8 cellular contexts compared by ENCODE assay signal in genomic region chr12:43776498-43776897, GRCh38. TPM values are rescaled to one million over a fixed set of nuclear protein-coding genes. Genes with fewer than 3 reads are reported as not detected.
DNase-seq lines count a peak whose midpoint lies in the region; ATAC-seq, FAIRE-seq and TF ChIP-seq lines count a peak whose summit lies in the region.

No MANE protein-coding gene starts in this region.

- H3K27me3 Mint-ChIP-seq in osteocyte (ENCODE audit: unreplicated experiment) (no peaks in the 10 kb centered on the region), Calu3 (ENCODE audit: unreplicated experiment) (no peaks in the 10 kb centered on the region)

- H3K4me1 Mint-ChIP-seq in osteocyte (ENCODE audit: unreplicated experiment), result no peaks in the 10 kb centered on the region
- H3K4me1 Mint-ChIP-seq in Calu3 (ENCODE audit: low read depth, unreplicated experiment), result no peaks in the 10 kb centered on the region

- H3K27me3 ChIP-seq in bronchial epithelial cell (ENCODE audit: control insufficient read depth, insufficient read depth, low read length), result no peaks in the 10 kb centered on the region

- CTCF ChIA-PET in Calu3 (lab: Charles Lee), result interaction anchor here (1.0 to 1.6 kb wide), 2 partner anchors 29 to 106 kb away, joined by 4 to 9 read pairs; partner anchors contain the start of gene TWF1

- no peak overlapping the region for H3K27ac Mint-ChIP-seq in osteocyte (ENCODE audit: unreplicated experiment)
- H3K27ac Mint-ChIP-seq in Calu3 (ENCODE audit: unreplicated experiment), result no peak overlapping the region

- no peak overlapping the region for H3K4me3 ChIP-seq in bronchial epithelial cell (ENCODE audit: low read depth, low read length)

- in situ Hi-C loops in G401 (cut with HindIII; ENCODE audit: low sequenced_read_pairs), result no loop called here

- FAIRE-seq in A204.1 (lab: Jason Lieb, UNC) (peak; percentile 95), bronchial epithelial cell (lab: Jason Lieb, UNC) (no peak)

- H3K9me3 Mint-ChIP-seq in osteocyte (ENCODE audit: unreplicated experiment), result no peaks in the 10 kb centered on the region
- H3K9me3 Mint-ChIP-seq in Calu3 (ENCODE audit: low read depth, unreplicated experiment), result no peaks in the 10 kb centered on the region

- intact Hi-C loops in Calu3 (cut with micrococcal nuclease; ENCODE audit: unreplicated experiment), result loop anchor here (1.0 kb wide), 1 partner anchor 106 kb away; no protein-coding TSS in a partner anchor

- no TSS peak for BruUV-seq in Calu3 (replicated peaks; lab: Mats Ljungman, UMichigan)

- H3K4me3 Mint-ChIP-seq in osteocyte (ENCODE audit: unreplicated experiment) (no peak overlapping the region), Calu3 (ENCODE audit: low read depth, unreplicated experiment) (no peak overlapping the region)

- DNase-seq in G401 (ENCODE audit: low spot score) (peak; percentile 28), NCI-H1092 (lab: John Stamatoyannopoulos, UW) (peak; percentile 2), bronchial epithelial cell (ENCODE audit: low read depth) (peak; percentile 37), osteocyte (ENCODE audit: extremely low spot score, unreplicated experiment) (no peak), Calu3 (no peak)

- H3K36me3 Mint-ChIP-seq in osteocyte (ENCODE audit: unreplicated experiment) (no peaks in the 10 kb centered on the region), Calu3 (ENCODE audit: insufficient read depth, unreplicated experiment) (no peaks in the 10 kb centered on the region)

- peaks cover 7% of the 10 kb centered on the region for H3K36me3 ChIP-seq in bronchial epithelial cell (ENCODE audit: control insufficient read depth, insufficient read depth, low read length)

- peak; percentile 27 for TF ChIP-seq CTCF in bronchial epithelial cell (IDR thresholded peaks at IDR 0.05; ENCODE audit: insufficient read depth, low read length, severe bottlenecking)
- peak; percentile 59 for TF ChIP-seq CTCF in osteocyte (IDR thresholded peaks at IDR 0.05)
- no peak for TF ChIP-seq CTCF in Calu3 (IDR thresholded peaks at IDR 0.05; ENCODE audit: unreplicated experiment)

- no peak for ATAC-seq in GM18873 (IDR thresholded peaks at IDR 0.05; ENCODE audit: low FRiP score, unreplicated experiment)
- no peak for ATAC-seq in GM18498 (IDR thresholded peaks at IDR 0.05; ENCODE audit: unreplicated experiment)

RNA-seq across cellular contexts. Expression of gene IRAK4, which starts 17.7 kb away (rescaled TPM):
- total RNA-seq in G401 (2014; rRNA removed; shearing (Covaris generic)), result 9.2 and 10.8 TPM in 2 replicates
- total RNA-seq in bronchial epithelial cell (10.6 and 11.1 TPM in 2 replicates), osteocyte (9.6 and 10.0 TPM in 2 replicates), Calu3 (2022) (8.4 and 11.4 TPM in 2 replicates)

RNA-seq across cellular contexts. Expression of gene PUS7L, which starts 17.9 kb away (rescaled TPM):
- 15.3 and 40.6 TPM in 2 replicates for total RNA-seq in G401 (2014; rRNA removed; shearing (Covaris generic))
- total RNA-seq in bronchial epithelial cell (9.7 and 12.6 TPM in 2 replicates), osteocyte (5.5 and 7.6 TPM in 2 replicates), Calu3 (2022) (10.2 and 15.5 TPM in 2 replicates)

RNA-seq across cellular contexts. Expression of gene TWF1, which starts 29.6 kb away (rescaled TPM):
- 116 and 173 TPM in 2 replicates for total RNA-seq in G401 (2014; rRNA removed; shearing (Covaris generic))
- total RNA-seq in bronchial epithelial cell (114 and 146 TPM in 2 replicates), osteocyte (74.0 and 79.7 TPM in 2 replicates), Calu3 (2022) (67.4 and 75.8 TPM in 2 replicates)

RNA-seq across cellular contexts. Expression of gene TMEM117, which starts 59.4 kb away (rescaled TPM):
- total RNA-seq in G401 (2014; rRNA removed; shearing (Covaris generic)), result 5.2 and 6.2 TPM in 2 replicates
- total RNA-seq in bronchial epithelial cell (5.1 and 6.6 TPM in 2 replicates), osteocyte (14.2 and 18.4 TPM in 2 replicates), Calu3 (2022) (1.1 TPM in 2 replicates)

Comparison
In these comparisons a context has a peak if more than half of its experiments do, and no peak if none do; other contexts are left out.
1. DNase-seq: peak in G401 (single experiment), NCI-H1092 (single experiment) and bronchial epithelial cell (single experiment); none in osteocyte (single experiment) and Calu3 (single experiment).